ENCODE assay signal across 8 cellular contexts in genomic region chr12:110502449-110502738, GRCh38. TPM values are rescaled to one million over a fixed set of nuclear protein-coding genes. Genes with fewer than 3 reads are reported as not detected.
DNase-seq lines count a peak whose midpoint lies in the region; ATAC-seq and TF ChIP-seq lines count a peak whose summit lies in the region.

No MANE protein-coding gene starts in this region.

- no peaks in the 10 kb centered on the region for H3K27me3 Mint-ChIP-seq in central memory CD8-positive, alpha-beta T cell

- no peak for TF ChIP-seq RAD21 in neural cell (conservative IDR thresholded peaks at IDR 0.05)

- peak overlapping the region; percentile 43 for H3K9ac ChIP-seq in HUES6 (ENCODE audit: low read length)
- no peak overlapping the region for H3K9ac ChIP-seq in neural cell (ENCODE audit: low read length)

- ATAC-seq in GM18498 (IDR thresholded peaks at IDR 0.05; ENCODE audit: unreplicated experiment): peak; percentile 5
- ATAC-seq in central memory CD8-positive, alpha-beta T cell (replicated peaks; ENCODE audit: extremely low read depth, poor library complexity, severe bottlenecking): peak; percentile 4
- no peak for ATAC-seq in HG02885 (IDR thresholded peaks at IDR 0.05; ENCODE audit: poor library complexity, unreplicated experiment)
- ATAC-seq in HG03097 (IDR thresholded peaks at IDR 0.05; ENCODE audit: low FRiP score, unreplicated experiment): no peak
- no peak for ATAC-seq in HG02623 (IDR thresholded peaks at IDR 0.05; ENCODE audit: unreplicated experiment)

- H3K27ac ChIP-seq in HUES6 (ENCODE audit: low read depth, low read length) (no peak overlapping the region), neural cell (ENCODE audit: low read length) (peak overlapping the region; percentile 44)

- peak overlapping the region; percentile 4; the same call in 1 of the 2 replicates for H3K4me3 ChIP-seq in HUES6 (ENCODE audit: low read depth, low read length)
- H3K4me3 ChIP-seq in neural cell (ENCODE audit: low read length): peak overlapping the region; percentile 88

- no peaks in the 10 kb centered on the region for H3K9me3 Mint-ChIP-seq in central memory CD8-positive, alpha-beta T cell

- no peaks in the 10 kb centered on the region for H4K20me1 ChIP-seq in neural cell (ENCODE audit: insufficient read depth)

- H3K4me1 Mint-ChIP-seq in central memory CD8-positive, alpha-beta T cell: peaks cover 35% of the 10 kb centered on the region

- H3K27ac Mint-ChIP-seq in central memory CD8-positive, alpha-beta T cell (ENCODE audit: low read depth): peak overlapping the region; percentile 98

- no peak for TF ChIP-seq EP300 in neural cell (conservative IDR thresholded peaks at IDR 0.05; ENCODE audit: poor library complexity, severe bottlenecking)

- H3F3A ChIP-seq in neural cell (ENCODE audit: insufficient read depth, low read length, poor library complexity, severe bottlenecking): peaks cover 4% of the 10 kb centered on the region

- peaks cover 22% of the 10 kb centered on the region for H3K36me3 Mint-ChIP-seq in central memory CD8-positive, alpha-beta T cell (ENCODE audit: insufficient read depth)

- no peak for DNase-seq in central memory CD8-positive, alpha-beta T cell (ENCODE audit: low spot score in 2 of 2)
- no peak for DNase-seq in HK-2 (ENCODE audit: unreplicated experiment)

- peaks cover 26% of the 10 kb centered on the region for H3K79me2 ChIP-seq in neural cell (replicated peaks; ENCODE audit: insufficient read depth, low read length)

- no peaks in the 10 kb centered on the region for H3K4me1 ChIP-seq in HUES6 (ENCODE audit: control insufficient read depth, insufficient read depth, low read length)

- H2AFZ ChIP-seq in neural cell (ENCODE audit: low read depth, low read length): peak overlapping the region; percentile 56

- H3K4me3 Mint-ChIP-seq in central memory CD8-positive, alpha-beta T cell: peak overlapping the region; percentile 96

- H3K9me2 ChIP-seq in neural cell (ENCODE audit: insufficient read depth, low read length): no peaks in the 10 kb centered on the region

- H3K36me3 ChIP-seq in HUES6 (ENCODE audit: control insufficient read depth, insufficient read depth, low read length) (0 out of 2 replicates have a peak, but pooled peaks cover 7% of the 10 kb centered on the region), neural cell (ENCODE audit: insufficient read depth, low read length) (no peaks in the 10 kb centered on the region)

- H3K27me3 ChIP-seq in HUES6 (ENCODE audit: control insufficient read depth, insufficient read depth, low read length): peaks cover 16% of the 10 kb centered on the region
- H3K27me3 ChIP-seq in neural cell (ENCODE audit: insufficient read depth, low read depth, low read length): no peaks in the 10 kb centered on the region

- no peak for TF ChIP-seq CTCF in neural cell (IDR thresholded peaks at IDR 0.05; ENCODE audit: poor library complexity, severe bottlenecking)

- H3K9me3 ChIP-seq in HUES6 (ENCODE audit: control insufficient read depth, insufficient read depth, low read depth, low read length) (peaks cover 4% of the 10 kb centered on the region; the same call in 1 of the 2 replicates), neural cell (ENCODE audit: low read length) (no peaks in the 10 kb centered on the region)

- H3K4me2 ChIP-seq in neural cell (ENCODE audit: low read length): no peak overlapping the region

TF ChIP-seq in neural cell, 6 proteins besides CTCF, POLR2A, EP300 and RAD21:
- TF ChIP-seq REST (IDR thresholded peaks at IDR 0.05; ENCODE audit: borderline replicate concordance) (no peak), MXI1 (conservative IDR thresholded peaks at IDR 0.05; ENCODE audit: poor library complexity, severe bottlenecking) (no peak), EZH2 (IDR thresholded peaks at IDR 0.05; ENCODE audit: borderline replicate concordance, insufficient read depth, low read length, poor library complexity, severe bottlenecking) (no peak), SMC3 (conservative IDR thresholded peaks at IDR 0.05; ENCODE audit: poor library complexity) (no peak), POLR2AphosphoS5 (IDR thresholded peaks at IDR 0.05) (no peak), TAF1 (IDR thresholded peaks at IDR 0.05; ENCODE audit: low read depth) (no peak)
TF ChIP-seq in neural cell: peak in this region for 0.

RNA-seq across cellular contexts. Expression of gene RAD9B, which starts 0.3 kb away (rescaled TPM):
- polyA plus RNA-seq in neural cell: 0.68 and 0.90 TPM in 2 replicates
- 0.23 and 0.24 TPM in 2 replicates for polyA minus RNA-seq in neural cell

RNA-seq across cellular contexts. Expression of gene VPS29, which starts 0.5 kb away (rescaled TPM):
- 186 and 222 TPM in 2 replicates for polyA plus RNA-seq in neural cell
- 88.9 and 105 TPM in 2 replicates for polyA minus RNA-seq in neural cell

RNA-seq across cellular contexts. Expression of gene FAM216A, which starts 33.7 kb away (rescaled TPM):
- polyA plus RNA-seq in neural cell: 74.2 and 77.4 TPM in 2 replicates
- polyA minus RNA-seq in neural cell: 35.8 and 38.4 TPM in 2 replicates

RNA-seq across cellular contexts. Expression of gene GPN3, which starts 34.3 kb away (rescaled TPM):
- polyA plus RNA-seq in neural cell: 15.5 and 23.8 TPM in 2 replicates
- 13.1 and 13.7 TPM in 2 replicates for polyA minus RNA-seq in neural cell

RNA-seq across cellular contexts. Expression of gene ARPC3, which starts 52.3 kb away (rescaled TPM):
- 897 and 922 TPM in 2 replicates for polyA plus RNA-seq in neural cell
- polyA minus RNA-seq in neural cell: 252 and 294 TPM in 2 replicates

Comparison
In these comparisons a context has a peak if more than half of its experiments do, and no peak if none do; other contexts are left out.
1. ATAC-seq: peak in GM18498 (single experiment) and central memory CD8-positive, alpha-beta T cell (single experiment); none in HG02885 (single experiment), HG03097 (single experiment) and HG02623 (single experiment).